In genomic region chr13:98144501-98145350, GRCh38 we compare ENCODE assay signal across 8 cellular contexts. TPM values are rescaled to one million over a fixed set of nuclear protein-coding genes. Genes with fewer than 3 reads are reported as not detected.
DNase-seq lines count a peak whose midpoint lies in the region; ATAC-seq and TF ChIP-seq lines count a peak whose summit lies in the region.

No MANE protein-coding gene starts in this region.

- H3K4me3 ChIP-seq in BLaER1 treated with 17β-estradiol and CSF1 and Interleukin-3, amounts not matched to agents 10 nM and 100 nM = peak overlapping the region; percentile 78 to 97 (median 90)
- H3K4me3 ChIP-seq in iPS-20b (ENCODE audit: low read length) (peak overlapping the region; percentile 94), skeletal muscle tissue (ENCODE audit: low read length in 3 of 3) (peak overlapping the region; percentile 57 to 64 (median 58))

- H3K27me3 ChIP-seq in BLaER1 treated with 17β-estradiol and CSF1 and Interleukin-3, amounts not matched to agents 10 nM and 100 nM = peaks cover 0 to 26% (median 12%) of the 10 kb centered on the region in 11 experiments; a peak in 20 of 22 replicates
- peaks cover 29% of the 10 kb centered on the region for H3K27me3 ChIP-seq in iPS-20b (ENCODE audit: insufficient read depth, low read length)
- peaks cover 0 to 6% (median 4%) of the 10 kb centered on the region in 3 donors for H3K27me3 ChIP-seq in skeletal muscle tissue (ENCODE audit: control insufficient read depth in 3 of 3, insufficient read depth in 3 of 3, low read length in 3 of 3)

- H3K9me3 ChIP-seq in BLaER1 treated with 17β-estradiol and CSF1 and Interleukin-3, amounts not matched to agents 10 nM and 100 nM (replicated peaks in 1 of 11) = 0 out of 22 replicates have a peak, but pooled peaks cover 0 to 5% (median 0%) of the 10 kb centered on the region in 11 experiments
- no peaks in the 10 kb centered on the region for H3K9me3 ChIP-seq in iPS-20b (ENCODE audit: insufficient read depth, low read depth, low read length)
- H3K9me3 ChIP-seq in skeletal muscle tissue (ENCODE audit: control insufficient read depth in 3 of 3, low read length in 3 of 3) = no peaks in the 10 kb centered on the region

- CTCF ChIA-PET in HEK293T (lab: Yijun Ruan, JAX) = no interaction called here

- H3K4me2 ChIP-seq in BLaER1 treated with 17β-estradiol and CSF1 and Interleukin-3, amounts not matched to agents 10 nM and 100 nM = peak overlapping the region; percentile 85 to 99 (median 97)

- no peak overlapping the region for H3K27ac Mint-ChIP-seq in activated T-helper 1 cell treated with anti-CD3 and anti-CD28 coated beads, Interleukin-12 subunit alpha, Interleukin-12 subunit beta, Interleukin-2, Interleukin-4 antibody, amounts not matched to agents 30 ng/mL and 10 ng/mL and 1 ng/mL, durations not matched to agents 14 hours and 24 hours and 36 hours

- no peaks in the 10 kb centered on the region for H3K9me3 Mint-ChIP-seq in activated T-helper 1 cell treated with anti-CD3 and anti-CD28 coated beads, Interleukin-12 subunit alpha, Interleukin-12 subunit beta, Interleukin-2, Interleukin-4 antibody, amounts not matched to agents 30 ng/mL and 10 ng/mL and 1 ng/mL, durations not matched to agents 14 hours and 24 hours and 36 hours

- POLR2A ChIA-PET in HEK293T (lab: Yijun Ruan, JAX) = no interaction called here

- peak overlapping the region; percentile 77 to 91 (median 88); a peak in 21 of 22 replicates for H3K27ac ChIP-seq in BLaER1 treated with 17β-estradiol and CSF1 and Interleukin-3, amounts not matched to agents 10 nM and 100 nM
- H3K27ac ChIP-seq in iPS-20b (ENCODE audit: low read length) (no peak overlapping the region), skeletal muscle tissue (ENCODE audit: low read depth, low read length) (no peak overlapping the region)

- H3K4me3 Mint-ChIP-seq in activated T-helper 1 cell treated with anti-CD3 and anti-CD28 coated beads, Interleukin-12 subunit alpha, Interleukin-12 subunit beta, Interleukin-2, Interleukin-4 antibody, amounts not matched to agents 30 ng/mL and 10 ng/mL and 1 ng/mL, durations not matched to agents 14 hours and 24 hours and 36 hours = peak overlapping the region; percentile 73

- H4K20me1 ChIP-seq in BLaER1 treated with 17β-estradiol and CSF1 and Interleukin-3, amounts not matched to agents 10 nM and 100 nM = peaks cover 9 to 56% (median 17%) of the 10 kb centered on the region in 11 experiments; a peak in 16 of 22 replicates

- H3K4me1 Mint-ChIP-seq in activated T-helper 1 cell treated with anti-CD3 and anti-CD28 coated beads, Interleukin-12 subunit alpha, Interleukin-12 subunit beta, Interleukin-2, Interleukin-4 antibody, amounts not matched to agents 30 ng/mL and 10 ng/mL and 1 ng/mL, durations not matched to agents 14 hours and 24 hours and 36 hours (ENCODE audit: low read depth) = no peaks in the 10 kb centered on the region

- H3K36me3 ChIP-seq in BLaER1 treated with 17β-estradiol and CSF1 and Interleukin-3, amounts not matched to agents 10 nM and 100 nM = peaks cover 0 to 16% (median 7%) of the 10 kb centered on the region in 11 experiments; a peak in 4 of 22 replicates
- no peaks in the 10 kb centered on the region for H3K36me3 ChIP-seq in iPS-20b (ENCODE audit: insufficient read depth, low read depth, low read length)
- H3K36me3 ChIP-seq in skeletal muscle tissue (ENCODE audit: control insufficient read depth in 3 of 3, insufficient read depth in 3 of 3, low read length in 3 of 3) = no peaks in the 10 kb centered on the region

- intact Hi-C loops in activated T-helper 1 cell treated with anti-CD3 and anti-CD28 coated beads, Interleukin-12 subunit alpha, Interleukin-12 subunit beta, Interleukin-2, Interleukin-4 antibody, amounts not matched to agents 30 ng/mL and 10 ng/mL and 1 ng/mL, durations not matched to agents 14 hours and 24 hours and 36 hours (cut with micrococcal nuclease) = no loop called here

- peaks cover 35 to 65% (median 51%) of the 10 kb centered on the region in 10 experiments for H3K4me1 ChIP-seq in BLaER1 treated with 17β-estradiol and CSF1 and Interleukin-3, amounts not matched to agents 10 nM and 100 nM
- H3K4me1 ChIP-seq in iPS-20b (ENCODE audit: insufficient read depth, low read length) (peaks cover 28% of the 10 kb centered on the region), skeletal muscle tissue (ENCODE audit: control insufficient read depth in 3 of 3, insufficient read depth in 3 of 3, low read length in 3 of 3) (peaks cover 11 to 17% (median 13%) of the 10 kb centered on the region in 3 donors)

- H3K27me3 Mint-ChIP-seq in activated T-helper 1 cell treated with anti-CD3 and anti-CD28 coated beads, Interleukin-12 subunit alpha, Interleukin-12 subunit beta, Interleukin-2, Interleukin-4 antibody, amounts not matched to agents 30 ng/mL and 10 ng/mL and 1 ng/mL, durations not matched to agents 14 hours and 24 hours and 36 hours (ENCODE audit: insufficient read depth) = peaks cover 66% of the 10 kb centered on the region

- peak overlapping the region; percentile 84 to 94 (median 90) for H3K9ac ChIP-seq in BLaER1 treated with 17β-estradiol and CSF1 and Interleukin-3, amounts not matched to agents 10 nM and 100 nM
- H3K9ac ChIP-seq in iPS-20b (ENCODE audit: low read depth, low read length) = peak overlapping the region; percentile 78; the same call in 1 of the 2 replicates
- H3K9ac ChIP-seq in skeletal muscle tissue (ENCODE audit: low read depth in 1 of 3, low read length in 3 of 3) = peak overlapping the region; percentile 44 to 68 (median 57)

- no peak for ATAC-seq in HG03342 (IDR thresholded peaks at IDR 0.05; ENCODE audit: unreplicated experiment)
- no peak for ATAC-seq in HG02571 (IDR thresholded peaks at IDR 0.05; ENCODE audit: unreplicated experiment)

- peak; percentile 39 for DNase-seq in HEK293T (ENCODE audit: extremely low spot score)
- no peak for DNase-seq in activated T-helper 1 cell treated with anti-CD3 and anti-CD28 coated beads, Interleukin-12 subunit alpha, Interleukin-12 subunit beta, Interleukin-2, Interleukin-4 antibody, amounts not matched to agents 30 ng/mL and 10 ng/mL and 1 ng/mL, durations not matched to agents 14 hours and 24 hours and 36 hours (ENCODE audit: low spot score)
- no peak for DNase-seq in NCI-H446 treated with DMSO at 0.1 percent for 48 hours (lab: John Stamatoyannopoulos, UW)

- H3K36me3 Mint-ChIP-seq in activated T-helper 1 cell treated with anti-CD3 and anti-CD28 coated beads, Interleukin-12 subunit alpha, Interleukin-12 subunit beta, Interleukin-2, Interleukin-4 antibody, amounts not matched to agents 30 ng/mL and 10 ng/mL and 1 ng/mL, durations not matched to agents 14 hours and 24 hours and 36 hours (ENCODE audit: low read depth) = no peaks in the 10 kb centered on the region

TF ChIP-seq in HEK293T, 16 proteins besides CTCF, POLR2A, EP300 and RAD21:
- TF ChIP-seq FOXM1 (IDR thresholded peaks at IDR 0.05; ENCODE audit: borderline replicate concordance) (no peak), L3MBTL2 (conservative IDR thresholded peaks at IDR 0.05) (peak; percentile 48)

RNA-seq across cellular contexts. Expression of gene FARP1, which starts 1.8 kb away (rescaled TPM):
- total RNA-seq in activated T-helper 1 cell treated with anti-CD3 and anti-CD28 coated beads, Interleukin-12 subunit alpha, Interleukin-12 subunit beta, Interleukin-2, Interleukin-4 antibody, amounts not matched to agents 30 ng/mL and 10 ng/mL and 1 ng/mL, durations not matched to agents 14 hours and 24 hours and 36 hours = 0.34 and 0.42 TPM in 2 replicates
- 36.5 TPM for total RNA-seq in skeletal muscle tissue

RNA-seq across cellular contexts. Expression of gene RNF113B, which starts 32.3 kb away (rescaled TPM):
- not detected in 2 replicates for total RNA-seq in activated T-helper 1 cell treated with anti-CD3 and anti-CD28 coated beads, Interleukin-12 subunit alpha, Interleukin-12 subunit beta, Interleukin-2, Interleukin-4 antibody, amounts not matched to agents 30 ng/mL and 10 ng/mL and 1 ng/mL, durations not matched to agents 14 hours and 24 hours and 36 hours
- total RNA-seq in skeletal muscle tissue = not detected

Comparison
In these comparisons a context has a peak if more than half of its experiments do, and no peak if none do; other contexts are left out.
1. H3K27ac ChIP-seq: peak in BLaER1 treated with 17β-estradiol and CSF1 and Interleukin-3, amounts not matched to agents 10 nM and 100 nM (11 of 11); none in iPS-20b (single experiment) and skeletal muscle tissue (single experiment).
2. RNA of gene FARP1, which starts 1.8 kb away (total RNA-seq): 36.5 TPM in skeletal muscle tissue (single experiment); 0.34 to 0.42 TPM in activated T-helper 1 cell treated with anti-CD3 and anti-CD28 coated beads, Interleukin-12 subunit alpha, Interleukin-12 subunit beta, Interleukin-2, Interleukin-4 antibody, amounts not matched to agents 30 ng/mL and 10 ng/mL and 1 ng/mL, durations not matched to agents 14 hours and 24 hours and 36 hours; every median in the first group is over 10 times any median in the second.
3. Peak in every context shown above with its lines, with median percentiles within 50 percentile points of each other: H3K4me3 ChIP-seq and H3K9ac ChIP-seq.